Comparison of ENCODE assay signal across 1 cellular context in genomic region chr4:184080674-184081073, GRCh38.
A peak's percentile ranks its signal among the peaks of the same experiment; 100 is the strongest.
TF ChIP-seq lines count a peak whose summit lies in the region.

No MANE protein-coding gene starts in this region.

TF ChIP-seq in HepG2, 621 proteins besides CTCF, POLR2A, EP300 and RAD21 (continued from another document and continues in another):
- no peak for TF ChIP-seq FOXP1 (IDR thresholded peaks at IDR 0.05)
- TF ChIP-seq FOXP1 (CRISPR knock-in tag; IDR thresholded peaks at IDR 0.05), result no peak
- TF ChIP-seq ZNF460 (CRISPR knock-in tag; IDR thresholded peaks at IDR 0.05; ENCODE audit: borderline replicate concordance), result no peak
- no peak for TF ChIP-seq NFIC (IDR thresholded peaks at IDR 0.05; ENCODE audit: low read length)
- TF ChIP-seq THRA (CRISPR knock-in tag; IDR thresholded peaks at IDR 0.05; ENCODE audit: borderline replicate concordance), result peak; percentile 52; the same call in 1 of the 2 replicates
- TF ChIP-seq ZNF597 (CRISPR knock-in tag; IDR thresholded peaks at IDR 0.05), result no peak
- no peak for TF ChIP-seq RNF2 (conservative IDR thresholded peaks at IDR 0.05; ENCODE audit: low read depth)
- no peak for TF ChIP-seq STAT5B (CRISPR knock-in tag; IDR thresholded peaks at IDR 0.05)
- no peak for TF ChIP-seq AGO2 (optimal IDR thresholded peaks at IDR 0.05; ENCODE audit: low read depth, low read length)
- TF ChIP-seq ZNF709 (CRISPR knock-in tag; IDR thresholded peaks at IDR 0.05), result peak; percentile 41; the same call in 1 of the 2 replicates
- 0 out of 2 replicates have a peak, but pooled peaks have one; percentile 43 for TF ChIP-seq ZNF770 (CRISPR knock-in tag; IDR thresholded peaks at IDR 0.05)
- peak; percentile 58 for TF ChIP-seq RARA (CRISPR knock-in tag; IDR thresholded peaks at IDR 0.05)
- no peak for TF ChIP-seq MZF1 (CRISPR knock-in tag; IDR thresholded peaks at IDR 0.05; ENCODE audit: borderline replicate concordance)
- no peak for TF ChIP-seq KDM4B (CRISPR knock-in tag; IDR thresholded peaks at IDR 0.05)
- TF ChIP-seq ZNF75D (CRISPR knock-in tag; IDR thresholded peaks at IDR 0.05; ENCODE audit: borderline replicate concordance), result no peak
- TF ChIP-seq ZNF687 (CRISPR knock-in tag; IDR thresholded peaks at IDR 0.05), result peak; percentile 58
- no peak for TF ChIP-seq ZBTB1 (CRISPR knock-in tag; IDR thresholded peaks at IDR 0.05; ENCODE audit: borderline replicate concordance)
- TF ChIP-seq MXI1 (IDR thresholded peaks at IDR 0.05; ENCODE audit: borderline replicate concordance, low read depth, low read length), result no peak
- no peak for TF ChIP-seq HOXA9 (CRISPR knock-in tag; IDR thresholded peaks at IDR 0.05; ENCODE audit: borderline replicate concordance)
- TF ChIP-seq WIZ (CRISPR knock-in tag; IDR thresholded peaks at IDR 0.05), result 0 out of 2 replicates have a peak, but pooled peaks have one; percentile 78
- peak; percentile 90 for TF ChIP-seq MIER2 (CRISPR knock-in tag; IDR thresholded peaks at IDR 0.05)
- TF ChIP-seq TRIM24 (CRISPR knock-in tag; IDR thresholded peaks at IDR 0.05), result peak; percentile 55; the same call in 1 of the 2 replicates
- peak; percentile 21; the same call in 1 of the 2 replicates for TF ChIP-seq SP5 (CRISPR knock-in tag; IDR thresholded peaks at IDR 0.05; ENCODE audit: borderline replicate concordance, low read depth)
- no peak for TF ChIP-seq ZNF616 (CRISPR knock-in tag; IDR thresholded peaks at IDR 0.05; ENCODE audit: low read depth)
- no peak for TF ChIP-seq GTF3A (CRISPR knock-in tag; conservative IDR thresholded peaks at IDR 0.05)
- TF ChIP-seq ERF (CRISPR knock-in tag; IDR thresholded peaks at IDR 0.05), result no peak
- no peak for TF ChIP-seq ZNF841 (CRISPR knock-in tag; IDR thresholded peaks at IDR 0.05; ENCODE audit: borderline replicate concordance)
- TF ChIP-seq ZBTB8A (CRISPR knock-in tag; IDR thresholded peaks at IDR 0.05; ENCODE audit: borderline replicate concordance, low read depth), result no peak
- TF ChIP-seq POLR2AphosphoS2 (IDR thresholded peaks at IDR 0.05; ENCODE audit: low read depth, low read length), result no peak
- no peak for TF ChIP-seq SAFB2 (CRISPR knock-in tag; IDR thresholded peaks at IDR 0.05; ENCODE audit: borderline replicate concordance, low read depth)
- no peak for TF ChIP-seq BCLAF1 (IDR thresholded peaks at IDR 0.05)
- TF ChIP-seq ZMYM2 (CRISPR knock-in tag; IDR thresholded peaks at IDR 0.05), result no peak
- TF ChIP-seq NFE2L1 (CRISPR knock-in tag; IDR thresholded peaks at IDR 0.05; ENCODE audit: borderline replicate concordance), result no peak
- TF ChIP-seq ZNF263 (CRISPR knock-in tag; IDR thresholded peaks at IDR 0.05), result peak; percentile 23; the same call in 1 of the 2 replicates
- no peak for TF ChIP-seq ZBTB2 (CRISPR knock-in tag; IDR thresholded peaks at IDR 0.05; ENCODE audit: low read depth)
- TF ChIP-seq ZBTB4 (CRISPR knock-in tag; IDR thresholded peaks at IDR 0.05; ENCODE audit: borderline replicate concordance), result no peak
- no peak for TF ChIP-seq SMARCE1 (IDR thresholded peaks at IDR 0.05; ENCODE audit: borderline replicate concordance)
- no peak; the same call in 1 of the 2 replicates for TF ChIP-seq ESRRA (CRISPR knock-in tag; IDR thresholded peaks at IDR 0.05; ENCODE audit: low read depth)
- no peak for TF ChIP-seq SSRP1 (CRISPR knock-in tag; IDR thresholded peaks at IDR 0.05)
- no peak for TF ChIP-seq ZNF639 (CRISPR knock-in tag; conservative IDR thresholded peaks at IDR 0.05)
- 0 out of 2 replicates have a peak, but pooled peaks have one; percentile 14 for TF ChIP-seq ZNF281 (CRISPR knock-in tag; IDR thresholded peaks at IDR 0.05; ENCODE audit: borderline replicate concordance)
